Comparison of ENCODE assay signal across 23 cellular contexts in the genomic region with DNA sequence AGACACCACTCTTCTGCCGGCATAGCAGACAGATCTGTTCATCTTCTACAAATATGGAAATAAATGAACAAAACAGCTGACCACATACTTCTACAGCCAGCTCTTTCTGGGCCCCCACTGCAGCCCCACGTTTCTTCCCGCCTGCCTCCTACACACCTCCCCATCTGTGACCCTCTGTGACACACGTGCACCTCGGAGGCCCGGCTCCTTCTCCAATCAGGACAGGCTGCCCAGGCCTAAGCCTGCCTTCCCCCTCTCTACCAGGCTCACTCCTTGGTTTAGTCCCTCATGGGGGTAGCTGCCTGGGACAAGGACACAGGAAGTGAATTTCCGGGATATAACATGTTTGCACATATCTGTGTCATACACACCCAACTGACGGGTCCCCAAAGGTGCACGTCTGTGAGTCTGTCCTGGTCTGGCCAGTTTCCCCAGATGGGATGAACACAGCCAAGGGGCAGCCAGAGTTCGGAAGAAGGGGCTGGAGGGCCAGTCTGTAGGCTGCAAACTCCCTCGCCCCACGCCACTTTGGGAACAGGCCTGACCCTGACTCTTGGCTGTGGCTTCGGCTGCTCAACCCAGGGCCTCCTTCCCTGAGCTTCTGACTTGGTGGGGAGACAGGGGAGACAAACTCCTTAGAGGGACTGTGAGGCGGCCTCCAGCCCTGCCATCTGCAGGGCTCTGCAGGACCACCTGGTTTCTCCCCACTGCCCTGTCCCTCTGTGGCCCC. TPM values are rescaled to one million over a fixed set of nuclear protein-coding genes. Genes with fewer than 3 reads are reported as not detected.
A peak's percentile ranks its signal among the peaks of the same experiment; 100 is the strongest.
DNase-seq lines count a peak whose midpoint lies in the region; ATAC-seq and TF ChIP-seq lines count a peak whose summit lies in the region.
"Had no signal": no experiment of that assay in that cellular context is flagged by ENCODE, and none has a peak within 500 bp of the region (broad histone marks: within the 10 kb centered on the region; RNA-seq: fewer than 3 reads in every experiment).

No MANE protein-coding gene starts in this region.

- TF ChIP-seq CTCF in H9 (conservative IDR thresholded peaks at IDR 0.05) (no peak), breast epithelium (IDR thresholded peaks at IDR 0.05) (no peak)

- H4K5ac ChIP-seq in H9 (ENCODE audit: insufficient read length, low read depth, low read length) = no peak overlapping the region

- no peaks in the 10 kb centered on the region for H3K27me3 ChIP-seq in H9 (ENCODE audit: insufficient read depth, low read length)
- no peaks in the 10 kb centered on the region for H3K27me3 ChIP-seq in breast epithelium
- H3K27me3 ChIP-seq: neutrophil, tibial nerve had no signal

- H2BK15ac ChIP-seq in H9 (ENCODE audit: low read depth, low read length) = no peak overlapping the region

- H3K4me1 Mint-ChIP-seq in activated CD8-positive, alpha-beta memory T cell treated with anti-CD3 and anti-CD28 coated beads, Interleukin-2, amount 10 ng/mL, durations not matched to agents 7 days and 5 days = no peaks in the 10 kb centered on the region
- no peaks in the 10 kb centered on the region for H3K4me1 Mint-ChIP-seq in H9
- H3K4me1 Mint-ChIP-seq: activated naive CD4-positive, alpha-beta T cell treated with anti-CD3 and anti-CD28 coated beads, Interleukin-2, amount 50 U/mL, for 24 hours had no signal

- H4K8ac ChIP-seq in H9 (replicated peaks; ENCODE audit: insufficient read length, low read depth, low read length) = no peak overlapping the region

- H3K27me3 Mint-ChIP-seq in activated CD8-positive, alpha-beta memory T cell treated with anti-CD3 and anti-CD28 coated beads, Interleukin-2, amount 10 ng/mL, durations not matched to agents 7 days and 5 days = no peaks in the 10 kb centered on the region
- H3K27me3 Mint-ChIP-seq in H9 (ENCODE audit: low read depth) = no peaks in the 10 kb centered on the region
- H3K27me3 Mint-ChIP-seq: activated naive CD4-positive, alpha-beta T cell treated with anti-CD3 and anti-CD28 coated beads, Interleukin-2, amount 50 U/mL, for 24 hours had no signal

- no peak overlapping the region for H3K4me3 ChIP-seq in breast epithelium
- H3K4me3 ChIP-seq: mucosa of descending colon, tibial nerve had no signal

- H3K4ac ChIP-seq in H9 (ENCODE audit: low read depth, low read length) = no peak overlapping the region

- H2AFZ ChIP-seq in H9 (ENCODE audit: low read length) = no peak overlapping the region

- no peak overlapping the region for H3K18ac ChIP-seq in H9 (ENCODE audit: insufficient read length, low read depth, low read length)

- no peaks in the 10 kb centered on the region for H3K4me1 ChIP-seq in H9 (ENCODE audit: insufficient read depth, low read length)
- H3K4me1 ChIP-seq in breast epithelium = no peaks in the 10 kb centered on the region

- no peaks in the 10 kb centered on the region for H3K79me2 ChIP-seq in H9 (ENCODE audit: insufficient read depth, low read length)

- H2AK5ac ChIP-seq in H9 (ENCODE audit: insufficient read length, low read length) = no peak overlapping the region

- TF ChIP-seq POLR2A in breast epithelium (IDR thresholded peaks at IDR 0.05) = no peak

- peaks cover 31% of the 10 kb centered on the region for H3K36me3 ChIP-seq in breast epithelium

- peak overlapping the region; percentile 31 for H3K27ac Mint-ChIP-seq in activated CD8-positive, alpha-beta memory T cell treated with anti-CD3 and anti-CD28 coated beads, Interleukin-2, amount 10 ng/mL, durations not matched to agents 7 days and 5 days
- H3K27ac Mint-ChIP-seq in H9 = peak overlapping the region in 2 of 3 experiments; percentile 36 to 75; a peak in 3 of 7 replicates

- H3K23me2 ChIP-seq in H9 (ENCODE audit: insufficient read length, low read depth, low read length, poor library complexity, severe bottlenecking) = no peaks in the 10 kb centered on the region

- no peaks in the 10 kb centered on the region for H3K79me1 ChIP-seq in H9 (ENCODE audit: insufficient read depth, low read depth, low read length, poor library complexity, severe bottlenecking)

- no peak overlapping the region for H2BK12ac ChIP-seq in H9 (ENCODE audit: insufficient read length, low read depth, low read length)

- no peak overlapping the region for H3T11ph ChIP-seq in H9 (ENCODE audit: low read length)

- H3K23ac ChIP-seq in H9 (ENCODE audit: insufficient read length, low read depth, low read length) = no peak overlapping the region

- intact Hi-C loops in breast epithelium (cut with DNase I; ENCODE audit: low total_unique reads) (no loop called here), posterior vena cava (cut with DNase I) (no loop called here)

- H3K4me3 Mint-ChIP-seq in activated CD8-positive, alpha-beta memory T cell treated with anti-CD3 and anti-CD28 coated beads, Interleukin-2, amount 10 ng/mL, durations not matched to agents 7 days and 5 days = no peak overlapping the region
- H3K4me3 Mint-ChIP-seq in H9 = no peak overlapping the region
- H3K4me3 Mint-ChIP-seq: activated naive CD4-positive, alpha-beta T cell treated with anti-CD3 and anti-CD28 coated beads, Interleukin-2, amount 50 U/mL, for 24 hours had no signal

- no peak overlapping the region for H2BK5ac ChIP-seq in H9 (ENCODE audit: insufficient read length, low read length)

- H2BK120ac ChIP-seq in H9 (ENCODE audit: low read depth, low read length, poor library complexity, severe bottlenecking) = no peak overlapping the region

- no peak overlapping the region for H3K56ac ChIP-seq in H9 (ENCODE audit: insufficient read length, low read depth, low read length)

- no peaks in the 10 kb centered on the region for H4K20me1 ChIP-seq in H9 (ENCODE audit: control insufficient read depth, insufficient read depth, insufficient read length)

- WGBS in H9 (ENCODE audit: extremely low coverage, insufficient read length, low lambda C conversion rate) = no CpG with 5 or more reads among the region's 14 CpGs

- H3K27ac ChIP-seq in H9 (ENCODE audit: insufficient read length, low read depth, low read length) (no peak overlapping the region), breast epithelium (peak overlapping the region; percentile 17 to 67)
- H3K27ac ChIP-seq: neutrophil, tibial nerve had no signal

- CTCF ChIA-PET in activated CD8-positive, alpha-beta memory T cell treated with anti-CD3 and anti-CD28 coated beads, Interleukin-2, amount 10 ng/mL, durations not matched to agents 7 days and 5 days (lab: Charles Lee) = no interaction called here

- DNase-seq in activated CD8-positive, alpha-beta memory T cell treated with anti-CD3 and anti-CD28 coated beads, Interleukin-2, amount 10 ng/mL, durations not matched to agents 7 days and 5 days = no peak
- no peak for DNase-seq in activated CD8-positive, alpha-beta memory T cell treated with anti-CD3 and anti-CD28 coated beads, Interleukin-2, amount 50 U/mL, for 4 hours
- DNase-seq in H9 (no peak), breast epithelium (ENCODE audit: low spot score in 2 of 2) (no peak), posterior vena cava (ENCODE audit: low spot score) (peak; percentile 76), GM19240 (ENCODE audit: insufficient read length, low spot score) (no peak), globus pallidus (ENCODE audit: low spot score) (no peak)
- DNase-seq: activated CD4-positive, alpha-beta T cell treated with anti-CD3 and anti-CD28 coated beads for 48 hours; EL; erythroblast; hippocampal formation; Kasumi-1; mucosa of descending colon; NCI-H1048; NCI-H187 treated with DMSO at 0.1 percent for 48 hours; NCI-H748 treated with DMSO at 0.1 percent for 48 hours; Right ventricle myocardium superior; small intestine; stimulated activated naive CD4-positive, alpha-beta T cell treated with Interleukin-2 at 50 U/mL for 16 hours had no signal

- no peak overlapping the region for H3K9ac ChIP-seq in H9 (ENCODE audit: extremely low read depth, insufficient read length, low read length)

- H3K9me3 Mint-ChIP-seq in activated CD8-positive, alpha-beta memory T cell treated with anti-CD3 and anti-CD28 coated beads, Interleukin-2, amount 10 ng/mL, durations not matched to agents 7 days and 5 days (ENCODE audit: low read depth) = no peaks in the 10 kb centered on the region
- H3K9me3 Mint-ChIP-seq in H9 = no peaks in the 10 kb centered on the region
- H3K9me3 Mint-ChIP-seq: activated naive CD4-positive, alpha-beta T cell treated with anti-CD3 and anti-CD28 coated beads, Interleukin-2, amount 50 U/mL, for 24 hours had no signal

- no peak overlapping the region for H4K91ac ChIP-seq in H9 (ENCODE audit: insufficient read length, low read depth, low read length)

- H3K4me2 ChIP-seq in H9 (ENCODE audit: insufficient read depth, insufficient read length, low read length) = no peak overlapping the region

- H2BK20ac ChIP-seq in H9 (ENCODE audit: low read depth, low read length, poor library complexity, severe bottlenecking) = no peak overlapping the region

- H3K36me3 Mint-ChIP-seq in activated CD8-positive, alpha-beta memory T cell treated with anti-CD3 and anti-CD28 coated beads, Interleukin-2, amount 10 ng/mL, durations not matched to agents 7 days and 5 days = peaks cover 49% of the 10 kb centered on the region
- H3K36me3 Mint-ChIP-seq in H9 (ENCODE audit: insufficient read depth in 1 of 3, low read depth in 3 of 3) = peaks cover 14 to 84% (median 80%) of the 10 kb centered on the region in 3 experiments; a peak in 6 of 7 replicates

- no peaks in the 10 kb centered on the region for H3K9me3 ChIP-seq in H9 (ENCODE audit: control insufficient read depth, low read depth, low read length)
- no peaks in the 10 kb centered on the region for H3K9me3 ChIP-seq in breast epithelium
- H3K9me3 ChIP-seq: mucosa of descending colon, neutrophil, tibial nerve had no signal

- no peak for ATAC-seq in activated CD8-positive, alpha-beta memory T cell treated with anti-CD3 and anti-CD28 coated beads, Interleukin-2, amount 10 ng/mL, durations not matched to agents 7 days and 5 days
- no peak for ATAC-seq in HG03432 (IDR thresholded peaks at IDR 0.05; ENCODE audit: unreplicated experiment)
- ATAC-seq: mucosa of descending colon had no signal

- H3K14ac ChIP-seq in H9 (ENCODE audit: insufficient read depth, low read length) = no peak overlapping the region

RNA-seq across cellular contexts. Expression of a gene that starts 30.3 kb away (rescaled TPM):
- 10 to 100 TPM; 65.3 to 71.3 TPM for total RNA-seq in activated CD8-positive, alpha-beta memory T cell treated with anti-CD3 and anti-CD28 coated beads, Interleukin-2, amount 10 ng/mL, durations not matched to agents 7 days and 5 days
- total RNA-seq in H9 (2021) (27.8 and 28.8 TPM in 2 replicates), breast epithelium (10 to 100 TPM; 64.9 to 76.0 (median 75.8) TPM), posterior vena cava (100 to 1,000 TPM in 1 of 2 donors, 10 to 100 TPM in 1; 65.9 to 112 TPM)
